ENCODE assay signal across 8 cellular contexts in genomic region chrX:139930923-139931645, GRCh38. TPM values are rescaled to one million over a fixed set of nuclear protein-coding genes. Genes with fewer than 3 reads are reported as not detected.
A peak's percentile ranks its signal among the peaks of the same experiment; 100 is the strongest.
DNase-seq lines count a peak whose midpoint lies in the region; ATAC-seq and TF ChIP-seq lines count a peak whose summit lies in the region.

No MANE protein-coding gene starts in this region.

- peak overlapping the region; percentile 58 for H3K4me3 ChIP-seq in effector memory CD4-positive, alpha-beta T cell (ENCODE audit: insufficient read depth, low read depth, low read length, poor library complexity, severe bottlenecking)
- H3K4me3 ChIP-seq in mucosa of descending colon = peak overlapping the region; percentile 75

- H3K9me3 Mint-ChIP-seq in CD4-positive, alpha-beta T cell = no peaks in the 10 kb centered on the region
- H3K9me3 Mint-ChIP-seq in activated B cell treated with CpG ODN at 0.5 μM for 24 hours (no peaks in the 10 kb centered on the region), type B pancreatic cell (no peaks in the 10 kb centered on the region)

- H3K27ac Mint-ChIP-seq in CD4-positive, alpha-beta T cell = peak overlapping the region; percentile 80
- H3K27ac Mint-ChIP-seq in activated B cell treated with CpG ODN at 0.5 μM for 24 hours (peak overlapping the region; percentile 12), type B pancreatic cell (peak overlapping the region; percentile 48)

- no peaks in the 10 kb centered on the region for H3K9me3 ChIP-seq in CD4-positive, alpha-beta T cell (ENCODE audit: control insufficient read depth, low read length)
- no peaks in the 10 kb centered on the region for H3K9me3 ChIP-seq in effector memory CD4-positive, alpha-beta T cell (ENCODE audit: control insufficient read depth, low read length)
- no peaks in the 10 kb centered on the region for H3K9me3 ChIP-seq in mucosa of descending colon

- no peak for ATAC-seq in CD4-positive, alpha-beta T cell (ENCODE audit: poor library complexity)
- ATAC-seq in activated B cell treated with CpG ODN at 0.5 μM for 24 hours (ENCODE audit: low read depth) (no peak), mucosa of descending colon (peak; percentile 20)

- intact Hi-C loops in CD4-positive, alpha-beta T cell (cut with DNase I, micrococcal nuclease) = loop anchor here in 1 of 2 experiments (10.0 kb wide), 1 partner anchor 116 kb away; no protein-coding TSS in a partner anchor
- intact Hi-C loops in activated B cell treated with CpG ODN at 0.5 μM for 24 hours (cut with micrococcal nuclease) (loop anchor here (5.0 to 10.0 kb wide), 4 partner anchors 39 to 379 kb away; no protein-coding TSS in a partner anchor), mucosa of descending colon (cut with DNase I, micrococcal nuclease) (no loop called here)

- H3K4me1 ChIP-seq in effector memory CD4-positive, alpha-beta T cell (ENCODE audit: control insufficient read depth, insufficient read depth, low read length, poor library complexity, severe bottlenecking) = peaks cover 11% of the 10 kb centered on the region
- no peaks in the 10 kb centered on the region for H3K4me1 ChIP-seq in mucosa of descending colon (ENCODE audit: low read depth)

- H3K27ac ChIP-seq in CD4-positive, alpha-beta T cell (ENCODE audit: low read depth, low read length) = no peak overlapping the region
- H3K27ac ChIP-seq in effector memory CD4-positive, alpha-beta T cell (ENCODE audit: insufficient read depth, low read length, poor library complexity, severe bottlenecking) = peak overlapping the region; percentile 90

- peak in 3 of 10 experiments; percentile 0 to 38 (median 3) for DNase-seq in CD4-positive, alpha-beta T cell
- DNase-seq in HK-2 (ENCODE audit: unreplicated experiment) (peak; percentile 39), activated B cell treated with CpG ODN at 0.5 μM for 24 hours (peak; percentile 15), mucosa of descending colon (peak; percentile 22 to 56 (median 44)), type B pancreatic cell (ENCODE audit: extremely low spot score, unreplicated experiment) (no peak), inferior parietal cortex (ENCODE audit: extremely low spot score) (no peak), NCI-H187 (lab: John Stamatoyannopoulos, UW) (no peak)
- no peak for DNase-seq in effector memory CD4-positive, alpha-beta T cell

- CTCF ChIA-PET in CD4-positive, alpha-beta T cell (lab: Charles Lee) = interaction anchor here (0.7 kb wide), 1 partner anchor 14 kb away, joined by 4 read pairs; no protein-coding TSS in a partner anchor
- CTCF ChIA-PET in activated B cell treated with CpG ODN at 0.5 μM for 24 hours (lab: Charles Lee) = interaction anchor here (0.9 kb wide), 1 partner anchor 33 kb away, joined by 3 read pairs; no protein-coding TSS in a partner anchor

- H3K36me3 ChIP-seq in effector memory CD4-positive, alpha-beta T cell (ENCODE audit: control insufficient read depth, insufficient read depth, low read length) = no peaks in the 10 kb centered on the region
- H3K36me3 ChIP-seq in mucosa of descending colon (ENCODE audit: low read depth) = no peaks in the 10 kb centered on the region

- peaks cover 10% of the 10 kb centered on the region for H3K36me3 Mint-ChIP-seq in CD4-positive, alpha-beta T cell (ENCODE audit: low read depth)
- H3K36me3 Mint-ChIP-seq in activated B cell treated with CpG ODN at 0.5 μM for 24 hours (ENCODE audit: low read depth) = no peaks in the 10 kb centered on the region
- no peaks in the 10 kb centered on the region for H3K36me3 Mint-ChIP-seq in type B pancreatic cell

- peaks cover 45% of the 10 kb centered on the region for H3K4me1 Mint-ChIP-seq in CD4-positive, alpha-beta T cell (ENCODE audit: low read depth)
- peaks cover 20% of the 10 kb centered on the region for H3K4me1 Mint-ChIP-seq in activated B cell treated with CpG ODN at 0.5 μM for 24 hours
- H3K4me1 Mint-ChIP-seq in type B pancreatic cell (ENCODE audit: unreplicated experiment) = peaks cover 4% of the 10 kb centered on the region

- no peaks in the 10 kb centered on the region for H3K27me3 Mint-ChIP-seq in CD4-positive, alpha-beta T cell
- no peaks in the 10 kb centered on the region for H3K27me3 Mint-ChIP-seq in activated B cell treated with CpG ODN at 0.5 μM for 24 hours
- H3K27me3 Mint-ChIP-seq in type B pancreatic cell = peaks cover 10% of the 10 kb centered on the region

- POLR2A ChIA-PET in CD4-positive, alpha-beta T cell (lab: Charles Lee) = no interaction called here
- POLR2A ChIA-PET in activated B cell treated with CpG ODN at 0.5 μM for 24 hours (lab: Charles Lee) = interaction anchor here (0.6 kb wide), 1 partner anchor 106 kb away, joined by 3 read pairs; no protein-coding TSS in a partner anchor

- TF ChIP-seq CTCF in CD4-positive, alpha-beta T cell (IDR thresholded peaks at IDR 0.05) = no peak
- no peak for TF ChIP-seq CTCF in activated B cell treated with CpG ODN at 0.5 μM for 24 hours (IDR thresholded peaks at IDR 0.05)
- TF ChIP-seq CTCF in mucosa of descending colon (IDR thresholded peaks at IDR 0.05) = no peak
- no peak for TF ChIP-seq CTCF in type B pancreatic cell (conservative IDR thresholded peaks at IDR 0.05)

- H3K27me3 ChIP-seq in CD4-positive, alpha-beta T cell (ENCODE audit: control insufficient read depth, insufficient read depth, low read length) = no peaks in the 10 kb centered on the region
- H3K27me3 ChIP-seq in effector memory CD4-positive, alpha-beta T cell (replicated peaks; ENCODE audit: control insufficient read depth, insufficient read depth, low read length, poor library complexity, severe bottlenecking) = no peaks in the 10 kb centered on the region

- peak overlapping the region; percentile 89 for H3K4me3 Mint-ChIP-seq in CD4-positive, alpha-beta T cell
- H3K4me3 Mint-ChIP-seq in activated B cell treated with CpG ODN at 0.5 μM for 24 hours (peak overlapping the region; percentile 81), type B pancreatic cell (peak overlapping the region; percentile 74)

RNA-seq across cellular contexts. Expression of gene ATP11C, which starts 1.8 kb away (rescaled TPM):
- total RNA-seq in CD4-positive, alpha-beta T cell = 10 to 100 TPM; 15.2 to 18.2 TPM
- total RNA-seq in activated B cell treated with CpG ODN at 0.5 μM for 24 hours (19.7 and 21.3 TPM in 2 replicates), mucosa of descending colon (10 to 100 TPM; 10.8 to 17.0 (median 13.1) TPM), type B pancreatic cell (ENCODE audit: low replicate concordance) (17.8 and 18.9 TPM in 2 replicates)

RNA-seq across cellular contexts. Expression of gene CXorf66, which starts 34.2 kb away (rescaled TPM):
- total RNA-seq in CD4-positive, alpha-beta T cell = not detected
- not detected in 2 replicates for total RNA-seq in activated B cell treated with CpG ODN at 0.5 μM for 24 hours
- not detected for total RNA-seq in mucosa of descending colon
- total RNA-seq in type B pancreatic cell (ENCODE audit: low replicate concordance) = not detected in 2 replicates

Comparison
In these comparisons a context has a peak if more than half of its experiments do, and no peak if none do; other contexts are left out.
1. DNase-seq: peak in HK-2 (single experiment), activated B cell treated with CpG ODN at 0.5 μM for 24 hours (single experiment) and mucosa of descending colon (3 of 3); none in effector memory CD4-positive, alpha-beta T cell (0 of 3), type B pancreatic cell (single experiment), inferior parietal cortex (single experiment) and NCI-H187 (0 of 2).
2. H3K27ac Mint-ChIP-seq: peak in every context shown above with its lines; median percentile 80 in CD4-positive, alpha-beta T cell; 48 in type B pancreatic cell; 12 in activated B cell treated with CpG ODN at 0.5 μM for 24 hours.
3. Peak in every context shown above with its lines, with median percentiles within 50 percentile points of each other: H3K4me3 Mint-ChIP-seq.